In the genomic region with DNA sequence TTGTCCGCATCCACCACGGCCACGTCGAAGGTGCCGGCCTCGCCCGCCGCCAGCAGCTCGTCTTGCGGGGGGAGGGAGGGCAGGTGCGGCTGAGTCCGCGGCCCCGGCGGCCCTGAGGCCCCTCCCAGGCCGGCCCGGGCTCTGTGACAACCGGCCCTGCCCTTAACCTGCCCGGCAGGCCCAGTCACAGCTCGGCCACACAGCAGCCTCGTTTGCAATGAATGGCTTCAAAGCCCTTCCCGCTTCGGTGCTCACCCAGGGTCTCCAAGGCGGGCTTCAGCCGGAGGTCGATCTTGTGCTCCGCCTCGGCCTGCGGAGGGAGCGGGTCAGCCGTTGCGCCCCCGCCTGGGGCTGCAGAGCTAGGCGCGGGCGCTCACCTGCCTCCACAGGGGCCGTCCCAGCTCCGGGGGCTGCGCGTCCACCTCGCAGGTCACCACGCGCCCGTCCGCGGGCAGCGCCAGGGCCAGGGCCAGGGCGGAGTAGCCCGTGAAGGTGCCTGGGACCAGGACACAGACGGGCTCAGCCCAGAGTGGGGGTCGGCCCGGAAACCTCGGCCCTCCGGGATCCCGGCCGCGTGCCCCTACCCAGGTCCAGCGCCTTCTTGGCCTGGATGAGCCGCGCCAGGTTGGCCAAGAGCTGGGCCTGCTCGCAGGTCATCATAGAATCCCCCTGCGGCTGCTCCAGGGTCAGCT, we compare ENCODE assay signal across 8 cellular contexts.
A peak's percentile ranks its signal among the peaks of the same experiment; 100 is the strongest.
DNase-seq lines count a peak whose midpoint lies in the region; ATAC-seq and TF ChIP-seq lines count a peak whose summit lies in the region.

No MANE protein-coding gene starts in this region.

- peaks cover 4% of the 10 kb centered on the region for H3K4me1 Mint-ChIP-seq in memory B cell

- peaks cover 10% of the 10 kb centered on the region for H3K36me3 Mint-ChIP-seq in memory B cell

- H3K27me3 ChIP-seq in RWPE2 (ENCODE audit: insufficient read depth, poor library complexity, severe bottlenecking) (no peaks in the 10 kb centered on the region), tibial artery (no peaks in the 10 kb centered on the region)

- H3K27me3 Mint-ChIP-seq in memory B cell = no peaks in the 10 kb centered on the region

- H3K4me1 ChIP-seq in RWPE2 (ENCODE audit: insufficient read depth, poor library complexity, severe bottlenecking) = peaks cover 14% of the 10 kb centered on the region
- H3K4me1 ChIP-seq in tibial artery = peaks cover 0 to 37% (median 14%) of the 10 kb centered on the region in 4 donors

- H3K9me3 Mint-ChIP-seq in memory B cell = no peaks in the 10 kb centered on the region

- DNase-seq in RWPE2 (ENCODE audit: low spot score) (no peak), coronary artery (ENCODE audit: low spot score) (no peak), memory B cell (ENCODE audit: low spot score in 2 of 2) (no peak), tibial artery (no peak), GF-D8 (lab: John Stamatoyannopoulos, UW) (no peak), AG20443 (ENCODE audit: low spot score) (no peak)

- TF ChIP-seq CTCF in RWPE2 (IDR thresholded peaks at IDR 0.05; ENCODE audit: poor library complexity, severe bottlenecking) = no peak
- no peak for TF ChIP-seq CTCF in coronary artery (IDR thresholded peaks at IDR 0.05)
- no peak for TF ChIP-seq CTCF in tibial artery (IDR thresholded peaks at IDR 0.05)

- H3K27ac Mint-ChIP-seq in memory B cell = no peak overlapping the region

- H3K4me3 Mint-ChIP-seq in memory B cell = peak overlapping the region; percentile 85

- H3K36me3 ChIP-seq in RWPE2 (ENCODE audit: low read depth) (peaks cover 40% of the 10 kb centered on the region), tibial artery (peaks cover 0 to 16% (median 5%) of the 10 kb centered on the region in 3 donors)

- H3K4me3 ChIP-seq in RWPE2 (ENCODE audit: severe bottlenecking) (peak overlapping the region; percentile 40), coronary artery (peak overlapping the region; percentile 88), tibial artery (peak overlapping the region; percentile 64 to 85)

- H3K9me3 ChIP-seq in RWPE2 (ENCODE audit: severe bottlenecking) = no peaks in the 10 kb centered on the region
- no peaks in the 10 kb centered on the region for H3K9me3 ChIP-seq in tibial artery

- intact Hi-C loops in tibial artery (cut with DNase I; ENCODE audit: low total_unique reads) = loop anchor here (5.0 to 10.0 kb wide), 3 partner anchors 48 to 410 kb away; partner anchors contain the start of genes KAT6B and SAMD8

- ATAC-seq in GM18867 (IDR thresholded peaks at IDR 0.05; ENCODE audit: unreplicated experiment) (peak; percentile 2), HG02759 (IDR thresholded peaks at IDR 0.05; ENCODE audit: unreplicated experiment) (peak; percentile 4), RWPE2 (ENCODE audit: low read depth) (peak; percentile 1; the same call in 2 of the 3 replicates), memory B cell (ENCODE audit: low read depth) (no peak)

- H3K27ac ChIP-seq in RWPE2 (ENCODE audit: poor library complexity, severe bottlenecking) (peak overlapping the region; percentile 90), coronary artery (peak overlapping the region; percentile 73 to 96), tibial artery (peak overlapping the region; percentile 81 to 83)
